In genomic region chr4:57548856-57549255, GRCh38 we compare ENCODE assay signal across 33 cellular contexts.
"Had no signal": no experiment of that assay in that cellular context is flagged by ENCODE, and none has a peak within 500 bp of the region (broad histone marks: within the 10 kb centered on the region; RNA-seq: fewer than 3 reads in every experiment).

No MANE protein-coding gene starts in this region.

- H3K9me3 ChIP-seq: adrenal gland, ascending aorta, body of pancreas, breast epithelium had no signal

- FAIRE-seq: astrocyte, bronchial epithelial cell had no signal

- H3K27ac ChIP-seq: adrenal gland, ascending aorta, body of pancreas, brain microvascular endothelial cell, breast epithelium, cardiac muscle cell had no signal

- ATAC-seq: activated naive CD4-positive, alpha-beta T cell treated with anti-CD3 and anti-CD28 coated beads, Interleukin-2, amount 50 U/mL, for 72 hours; activated naive CD8-positive, alpha-beta T cell treated with anti-CD3 and anti-CD28 coated beads, Interleukin-2, amount 50 U/mL, for 24 hours; activated T-cell treated with anti-CD3 and anti-CD28 coated beads, Interleukin-2, amount 50 U/mL, for 4 hours; activated T-cell treated with anti-CD3 and anti-CD28 coated beads, Interleukin-2, amount 50 U/mL, for 72 hours; activated T-helper 17 cell treated with anti-CD3 and anti-CD28 coated beads, Interleukin-2, amount 50 U/mL, for 72 hours; body of pancreas had no signal

- DNase-seq: activated effector memory CD4-positive, alpha-beta T cell treated with anti-CD3 and anti-CD28 coated beads, Interleukin-2, amount 50 U/mL, for 16 hours; activated effector memory CD4-positive, alpha-beta T cell treated with Interleukin-2 at 50 U/mL for 16 hours; activated gamma-delta T cell; activated gamma-delta T cell treated with Interleukin-2 at 50 U/mL for 16 hours; activated naive CD4-positive, alpha-beta T cell; activated naive CD4-positive, alpha-beta T cell treated with anti-CD3 and anti-CD28 coated beads for 36 hours; activated naive CD4-positive, alpha-beta T cell treated with anti-CD3 and anti-CD28 coated beads, Interleukin-2, amount 10 ng/mL, durations not matched to agents 7 days and 5 days; activated naive CD4-positive, alpha-beta T cell treated with anti-CD3 and anti-CD28 coated beads, Interleukin-2, amount 50 U/mL, for 16 hours; activated naive CD4-positive, alpha-beta T cell treated with Interleukin-2 at 50 U/mL for 16 hours; activated naive CD8-positive, alpha-beta T cell treated with anti-CD3 and anti-CD28 coated beads for 36 hours; activated naive CD8-positive, alpha-beta T cell treated with anti-CD3 and anti-CD28 coated beads, Interleukin-2, amount 10 ng/mL, durations not matched to agents 7 days and 5 days; activated naive CD8-positive, alpha-beta T cell treated with anti-CD3 and anti-CD28 coated beads, Interleukin-2, amount 50 U/mL, for 24 hours; activated T-cell treated with anti-CD3 and anti-CD28 coated beads, Interleukin-2, amount 50 U/mL, for 24 hours; activated T-cell treated with anti-CD3 and anti-CD28 coated beads, Interleukin-2, amount 50 U/mL, for 4 hours; activated T-cell treated with anti-CD3 and anti-CD28 coated beads, Interleukin-2, amount 50 U/mL, for 48 hours; activated T-cell treated with anti-CD3 and anti-CD28 coated beads, Interleukin-2, amount 50 U/mL, for 72 hours; adrenal gland; amniotic stem cell; amygdala; anterior cingulate cortex; aorta; body of pancreas; brain microvascular endothelial cell; caudate nucleus; central memory CD4-positive, alpha-beta T cell; cerebellar nuclear complex had no signal

- H3K4me1 ChIP-seq: adrenal gland, ascending aorta, body of pancreas, breast epithelium had no signal

- H3K4me3 ChIP-seq: adrenal gland, ascending aorta, body of pancreas, breast epithelium, cardiac muscle cell had no signal

- H3K27me3 ChIP-seq: adrenal gland, ascending aorta, body of pancreas, brain microvascular endothelial cell, breast epithelium, cardiac muscle cell had no signal

- H3K36me3 ChIP-seq: adrenal gland, ascending aorta, brain microvascular endothelial cell, breast epithelium, cardiac muscle cell had no signal
